ENCODE assay signal across 19 cellular contexts in the genomic region with DNA sequence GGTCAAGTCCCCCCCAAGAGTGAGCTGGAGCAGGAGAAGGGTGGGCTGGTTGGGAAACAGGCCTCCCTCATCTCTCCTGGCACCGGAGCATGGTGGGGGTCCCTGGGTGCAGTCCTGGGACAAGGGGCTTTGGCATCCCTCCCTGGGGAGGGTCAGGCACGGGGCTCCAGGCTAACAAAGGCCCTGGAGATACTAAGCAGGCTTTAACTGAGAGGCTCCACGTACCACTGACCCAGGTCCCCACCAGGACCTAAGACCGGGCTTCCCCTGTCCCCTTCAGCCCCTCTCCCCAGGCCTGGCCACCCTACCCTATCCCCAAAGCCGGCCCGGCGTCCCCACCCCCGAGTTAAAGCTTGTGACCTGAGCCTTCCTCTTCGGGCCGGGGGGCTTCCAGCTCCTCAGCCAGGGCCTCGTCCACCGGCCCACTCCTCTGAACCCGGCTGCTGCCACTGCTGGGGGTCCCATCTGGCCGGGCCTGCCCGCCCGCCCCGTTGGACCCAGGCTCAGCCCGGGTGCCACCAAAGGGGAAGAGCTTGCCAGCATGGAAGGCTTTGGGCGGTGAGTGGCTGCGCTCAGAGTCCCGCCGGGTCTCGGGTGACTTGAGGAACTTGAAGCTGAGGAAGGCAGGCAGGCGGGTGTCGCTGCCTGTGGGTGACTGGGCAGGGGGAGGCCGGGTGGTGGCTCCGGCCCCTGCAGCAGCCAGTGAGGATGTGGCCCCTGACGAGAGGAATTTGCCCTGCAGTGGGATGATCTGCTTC. TPM values are rescaled to one million over a fixed set of nuclear protein-coding genes. Genes with fewer than 3 reads are reported as not detected.
DNase-seq lines count a peak whose midpoint lies in the region; ATAC-seq and TF ChIP-seq lines count a peak whose summit lies in the region.
"Had no signal": no experiment of that assay in that cellular context is flagged by ENCODE, and none has a peak within 500 bp of the region (broad histone marks: within the 10 kb centered on the region; RNA-seq: fewer than 3 reads in every experiment).

No MANE protein-coding gene starts in this region.

- no peak overlapping the region for H3K4me3 ChIP-seq in endodermal cell (ENCODE audit: low read length)

- H3K27ac Mint-ChIP-seq in endodermal cell, result no peak overlapping the region
- H3K27ac Mint-ChIP-seq: activated CD4-positive, alpha-beta memory T cell treated with anti-CD3 and anti-CD28 coated beads for 36 hours; CD8-positive, alpha-beta T cell; mesothelial cell of epicardium; nephron progenitor cell; progenitor cell of endocrine pancreas; WTC11 had no signal

- H3K27me3 ChIP-seq in endodermal cell (ENCODE audit: control insufficient read depth, insufficient read depth, low read length, poor library complexity, severe bottlenecking), result no peaks in the 10 kb centered on the region

- H3K9me3 Mint-ChIP-seq in endodermal cell, result no peaks in the 10 kb centered on the region
- H3K9me3 Mint-ChIP-seq: activated CD4-positive, alpha-beta memory T cell treated with anti-CD3 and anti-CD28 coated beads for 36 hours; CD8-positive, alpha-beta T cell; central memory CD8-positive, alpha-beta T cell; mesothelial cell of epicardium; nephron progenitor cell; WTC11 had no signal

- no peak for ATAC-seq in GM19035 (IDR thresholded peaks at IDR 0.05; ENCODE audit: unreplicated experiment)
- ATAC-seq: CD8-positive, alpha-beta T cell; left colon; WTC11 had no signal

- TF ChIP-seq CTCF in GM10266 (IDR thresholded peaks at IDR 0.05; ENCODE audit: control insufficient read depth, insufficient read depth, low read depth, missing control alignments) (no peak), endodermal cell (conservative IDR thresholded peaks at IDR 0.05) (no peak)

- H3K27ac ChIP-seq in endodermal cell (ENCODE audit: low read depth, low read length), result no peak overlapping the region

- 93% methylated on average over 16 to 28 of the region's 28 CpGs for WGBS in endodermal cell (ENCODE audit: insufficient coverage in 1 of 2, insufficient read length in 1 of 2), 2 experiments

- DNase-seq in GM10266 (ENCODE audit: extremely low spot score) (peak; percentile 38), endodermal cell (peak; percentile 44), anterior cingulate cortex (lab: John Stamatoyannopoulos, UW) (no peak)
- DNase-seq: activated naive CD4-positive, alpha-beta T cell treated with Interleukin-2 at 50 U/mL for 16 hours; effector CD8-positive, alpha-beta T cell; esophagus squamous epithelium; NCI-H510A; nephron progenitor cell; NK-92 treated with Interleukin-12 subunit alpha and Interleukin-12 subunit beta, amount 100 ng/mL, for 24 hours; stimulated activated CD4-positive, alpha-beta T cell treated with anti-CD3 and anti-CD28 coated beads, Interleukin-1b, Interleukin-23, amount 100 ng/mL, for 48 hours had no signal

- no peak overlapping the region for H3K4me3 Mint-ChIP-seq in endodermal cell
- H3K4me3 Mint-ChIP-seq: activated CD4-positive, alpha-beta memory T cell treated with anti-CD3 and anti-CD28 coated beads for 36 hours; CD8-positive, alpha-beta T cell; central memory CD8-positive, alpha-beta T cell; mesothelial cell of epicardium; nephron progenitor cell; WTC11 had no signal

- no peaks in the 10 kb centered on the region for H3K4me1 ChIP-seq in endodermal cell (ENCODE audit: control insufficient read depth, insufficient read depth, low read length)

- H3K27me3 Mint-ChIP-seq in endodermal cell (ENCODE audit: insufficient read depth), result peaks cover 8% of the 10 kb centered on the region
- H3K27me3 Mint-ChIP-seq: activated CD4-positive, alpha-beta memory T cell treated with anti-CD3 and anti-CD28 coated beads for 36 hours; central memory CD8-positive, alpha-beta T cell had no signal

- H3K36me3 Mint-ChIP-seq in endodermal cell (ENCODE audit: low read depth), result peaks cover 23% of the 10 kb centered on the region

- H3K9me3 ChIP-seq in endodermal cell (ENCODE audit: control insufficient read depth, low read length), result no peaks in the 10 kb centered on the region
- H3K9me3 ChIP-seq: esophagus squamous epithelium, SK-N-SH had no signal

- H3K36me3 ChIP-seq in endodermal cell (ENCODE audit: control insufficient read depth, insufficient read depth, low read length), result peaks cover 11% of the 10 kb centered on the region

- peaks cover 1% of the 10 kb centered on the region for H3K4me1 Mint-ChIP-seq in endodermal cell

- H3K9ac ChIP-seq in endodermal cell (ENCODE audit: extremely low read depth, low read length, poor library complexity, severe bottlenecking), result no peak overlapping the region
- H3K9ac ChIP-seq: SK-N-SH had no signal

RNA-seq across cellular contexts. Expression of a gene that starts 10.1 kb away (rescaled TPM):
- total RNA-seq in endodermal cell, result 10 to 100 TPM; 27.5 to 29.5 TPM
- 34.7 TPM for polyA plus RNA-seq in endodermal cell (2013, experiment 1 of 2)
- polyA plus RNA-seq in endodermal cell (2013, experiment 2 of 2), result 29.8 TPM

RNA-seq across cellular contexts. Expression of a gene that starts 12.8 kb away (rescaled TPM):
- total RNA-seq in endodermal cell, result 10 to 100 TPM; 48.7 to 55.7 TPM
- polyA plus RNA-seq in endodermal cell (2013, experiment 1 of 2), result 34.1 TPM
- 33.4 TPM for polyA plus RNA-seq in endodermal cell (2013, experiment 2 of 2)

RNA-seq across cellular contexts. Expression of a gene that starts 15.2 kb away (rescaled TPM):
- 10 to 100 TPM; 36.9 to 42.3 TPM for total RNA-seq in endodermal cell
- 46.5 TPM for polyA plus RNA-seq in endodermal cell (2013, experiment 1 of 2)
- polyA plus RNA-seq in endodermal cell (2013, experiment 2 of 2), result 62.7 TPM

RNA-seq across cellular contexts. Expression of a gene that starts 18.9 kb away (rescaled TPM):
- 10 to 100 TPM; 58.1 to 62.2 TPM for total RNA-seq in endodermal cell
- 51.9 TPM for polyA plus RNA-seq in endodermal cell (2013, experiment 1 of 2)
- polyA plus RNA-seq in endodermal cell (2013, experiment 2 of 2), result 48.7 TPM

RNA-seq across cellular contexts. Expression of a gene that starts 21.3 kb away (rescaled TPM):
- 10 to 100 TPM; 11.6 to 21.1 TPM for total RNA-seq in endodermal cell
- polyA plus RNA-seq in endodermal cell (2013, experiment 1 of 2), result 9.7 TPM
- polyA plus RNA-seq in endodermal cell (2013, experiment 2 of 2), result 10.2 TPM

Comparison
In these comparisons a context has a peak if more than half of its experiments do, and no peak if none do; other contexts are left out.
1. DNase-seq: peak in GM10266 (single experiment) and endodermal cell (single experiment); none in anterior cingulate cortex (0 of 58).